ENCODE assay signal across 10 cellular contexts in the genomic region with DNA sequence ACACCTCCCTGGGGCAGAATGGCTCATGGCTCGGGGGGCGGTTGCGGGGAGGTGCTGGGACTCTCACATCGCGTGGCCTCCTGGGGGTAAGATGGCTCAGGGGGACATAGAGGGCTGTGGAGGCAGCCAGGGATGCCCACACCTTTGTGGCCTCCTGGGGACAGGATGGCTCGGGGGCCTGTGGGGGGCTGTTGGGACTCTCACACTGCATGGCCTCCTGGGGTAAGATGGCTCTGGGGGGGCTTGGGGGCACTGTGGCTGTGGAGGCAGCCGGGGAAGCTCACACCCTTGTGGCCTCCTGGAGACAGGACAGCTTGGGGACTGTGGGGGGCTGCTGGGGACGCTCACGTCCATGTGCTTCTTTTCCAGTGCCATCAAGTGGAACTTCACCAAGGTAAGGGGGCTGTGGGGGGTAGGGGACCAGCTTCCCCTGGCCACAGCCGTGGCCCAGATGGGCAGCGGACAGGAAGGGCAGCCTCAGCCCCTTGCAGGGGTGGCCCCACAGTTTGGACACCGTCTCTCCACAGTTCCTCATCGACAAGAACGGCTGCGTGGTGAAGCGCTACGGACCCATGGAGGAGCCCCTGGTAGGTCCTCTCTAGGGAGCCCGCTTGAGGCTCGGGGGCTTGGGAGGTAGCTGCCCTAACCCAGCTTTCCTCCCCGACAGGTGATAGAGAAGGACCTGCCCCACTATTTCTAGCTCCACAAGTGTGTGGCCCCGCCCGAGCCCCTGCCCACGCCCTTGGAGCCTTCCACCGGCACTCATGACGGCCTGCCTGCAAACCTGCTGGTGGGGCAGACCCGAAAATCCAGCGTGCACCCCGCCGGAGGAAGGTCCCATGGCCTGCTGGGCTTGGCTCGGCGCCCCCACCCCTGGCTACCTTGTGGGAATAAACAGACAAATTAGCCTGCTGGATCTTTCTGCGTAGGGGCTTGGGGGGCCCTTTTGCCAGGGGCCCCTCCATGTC. TPM values are rescaled to one million over a fixed set of nuclear protein-coding genes. Genes with fewer than 3 reads are reported as not detected.
DNase-seq lines count a peak whose midpoint lies in the region; ATAC-seq and TF ChIP-seq lines count a peak whose summit lies in the region.
"Had no signal": no experiment of that assay in that cellular context is flagged by ENCODE, and none has a peak within 500 bp of the region (broad histone marks: within the 10 kb centered on the region; RNA-seq: fewer than 3 reads in every experiment).

No MANE protein-coding gene starts in this region.

- H3K9me3 ChIP-seq in hepatocyte (ENCODE audit: low read depth) (no peaks in the 10 kb centered on the region), tibial nerve (no peaks in the 10 kb centered on the region)

- TF ChIP-seq CTCF in hepatocyte (IDR thresholded peaks at IDR 0.05; ENCODE audit: poor library complexity) (no peak), tibial nerve (IDR thresholded peaks at IDR 0.05) (peak in 1 of 5 experiments; percentile 22)

- ATAC-seq in activated naive CD8-positive, alpha-beta T cell treated with anti-CD3 and anti-CD28 coated beads, Interleukin-2, amount 50 U/mL, for 24 hours, result no peak
- ATAC-seq: left colon had no signal

- no peaks in the 10 kb centered on the region for H3K9me3 Mint-ChIP-seq in activated naive CD8-positive, alpha-beta T cell (ENCODE audit: low read depth)
- H3K9me3 Mint-ChIP-seq in activated naive CD8-positive, alpha-beta T cell treated with anti-CD3 and anti-CD28 coated beads, Interleukin-2, amount 50 U/mL, for 24 hours, result no peaks in the 10 kb centered on the region
- no peaks in the 10 kb centered on the region for H3K9me3 Mint-ChIP-seq in activated T-helper 2 cell treated with anti-CD3 and anti-CD28 coated beads, Interferon-gamma antibody, Interleukin-2, Interleukin-4, amounts not matched to agents 10 μg/mL and 5 μg/mL and 100 μg/mL, durations not matched to agents 14 hours and 24 hours and 36 hours

- H3K27me3 Mint-ChIP-seq in activated naive CD8-positive, alpha-beta T cell, result no peaks in the 10 kb centered on the region
- H3K27me3 Mint-ChIP-seq in activated naive CD8-positive, alpha-beta T cell treated with anti-CD3 and anti-CD28 coated beads, Interleukin-2, amount 50 U/mL, for 24 hours, result no peaks in the 10 kb centered on the region
- no peaks in the 10 kb centered on the region for H3K27me3 Mint-ChIP-seq in activated T-helper 2 cell treated with anti-CD3 and anti-CD28 coated beads, Interferon-gamma antibody, Interleukin-2, Interleukin-4, amounts not matched to agents 10 μg/mL and 5 μg/mL and 100 μg/mL, durations not matched to agents 14 hours and 24 hours and 36 hours (ENCODE audit: low read depth)

- H3K4me1 Mint-ChIP-seq in activated naive CD8-positive, alpha-beta T cell (ENCODE audit: low read depth), result peaks cover 24% of the 10 kb centered on the region
- peaks cover 25% of the 10 kb centered on the region for H3K4me1 Mint-ChIP-seq in activated naive CD8-positive, alpha-beta T cell treated with anti-CD3 and anti-CD28 coated beads, Interleukin-2, amount 50 U/mL, for 24 hours
- H3K4me1 Mint-ChIP-seq in activated T-helper 2 cell treated with anti-CD3 and anti-CD28 coated beads, Interferon-gamma antibody, Interleukin-2, Interleukin-4, amounts not matched to agents 10 μg/mL and 5 μg/mL and 100 μg/mL, durations not matched to agents 14 hours and 24 hours and 36 hours (ENCODE audit: low read depth), result peaks cover 21% of the 10 kb centered on the region

- H2AFZ ChIP-seq in hepatocyte, result no peak overlapping the region

- DNase-seq in activated naive CD8-positive, alpha-beta T cell treated with anti-CD3 and anti-CD28 coated beads, Interleukin-2, amount 50 U/mL, for 24 hours, result no peak
- DNase-seq in activated T-helper 2 cell treated with anti-CD3 and anti-CD28 coated beads, Interferon-gamma antibody, Interleukin-2, Interleukin-4, amounts not matched to agents 10 μg/mL and 5 μg/mL and 100 μg/mL, durations not matched to agents 14 hours and 24 hours and 36 hours (ENCODE audit: low spot score), result no peak
- DNase-seq in hepatocyte (ENCODE audit: low spot score) (no peak), tibial nerve (ENCODE audit: low spot score in 2 of 2) (no peak), ureter (ENCODE audit: low spot score) (no peak), AG08396 (ENCODE audit: low spot score) (no peak), cerebellar cortex (ENCODE audit: low spot score) (no peak)
- DNase-seq: left colon, NCI-H2029 had no signal

- H4K20me1 ChIP-seq in hepatocyte (ENCODE audit: insufficient read depth, poor library complexity, severe bottlenecking), result peaks cover 19% of the 10 kb centered on the region

- no peak for TF ChIP-seq EP300 in tibial nerve (IDR thresholded peaks at IDR 0.05)

- 93% methylated on average over 31 of the region's 32 CpGs for WGBS in hepatocyte (ENCODE audit: low lambda C conversion rate, missing lambda C conversion rate)
- 84 to 90% methylated on average over 26 to 27 of the region's 32 CpGs for WGBS in tibial nerve, 2 donors

- H3K27ac Mint-ChIP-seq in activated naive CD8-positive, alpha-beta T cell, result no peak overlapping the region
- H3K27ac Mint-ChIP-seq in activated naive CD8-positive, alpha-beta T cell treated with anti-CD3 and anti-CD28 coated beads, Interleukin-2, amount 50 U/mL, for 24 hours, result no peak overlapping the region
- H3K27ac Mint-ChIP-seq in activated T-helper 2 cell treated with anti-CD3 and anti-CD28 coated beads, Interferon-gamma antibody, Interleukin-2, Interleukin-4, amounts not matched to agents 10 μg/mL and 5 μg/mL and 100 μg/mL, durations not matched to agents 14 hours and 24 hours and 36 hours, result no peak overlapping the region

- H3K4me3 Mint-ChIP-seq in activated naive CD8-positive, alpha-beta T cell, result peak overlapping the region; percentile 40
- H3K4me3 Mint-ChIP-seq in activated naive CD8-positive, alpha-beta T cell treated with anti-CD3 and anti-CD28 coated beads, Interleukin-2, amount 50 U/mL, for 24 hours, result no peak overlapping the region
- H3K4me3 Mint-ChIP-seq in activated T-helper 2 cell treated with anti-CD3 and anti-CD28 coated beads, Interferon-gamma antibody, Interleukin-2, Interleukin-4, amounts not matched to agents 10 μg/mL and 5 μg/mL and 100 μg/mL, durations not matched to agents 14 hours and 24 hours and 36 hours (ENCODE audit: low read depth), result peak overlapping the region; percentile 61

- H3K4me2 ChIP-seq in hepatocyte, result peak overlapping the region; percentile 95

- H3K79me2 ChIP-seq in hepatocyte, result peaks cover 24% of the 10 kb centered on the region

- no peaks in the 10 kb centered on the region for H3K27me3 ChIP-seq in hepatocyte
- no peaks in the 10 kb centered on the region for H3K27me3 ChIP-seq in tibial nerve

- H3K9me2 ChIP-seq in hepatocyte (replicated peaks; ENCODE audit: insufficient read depth), result no peaks in the 10 kb centered on the region

- H3K36me3 ChIP-seq in hepatocyte (replicated peaks; ENCODE audit: insufficient read depth, low read depth), result no peaks in the 10 kb centered on the region
- peaks cover 3 to 54% (median 14%) of the 10 kb centered on the region in 3 donors for H3K36me3 ChIP-seq in tibial nerve

- no peak overlapping the region for H3K4me3 ChIP-seq in hepatocyte
- peak overlapping the region in 1 of 4 donors; percentile 61 for H3K4me3 ChIP-seq in tibial nerve

- TF ChIP-seq POLR2A in tibial nerve (IDR thresholded peaks at IDR 0.05), result no peak

- H3K36me3 Mint-ChIP-seq in activated naive CD8-positive, alpha-beta T cell, result no peaks in the 10 kb centered on the region
- H3K36me3 Mint-ChIP-seq in activated naive CD8-positive, alpha-beta T cell treated with anti-CD3 and anti-CD28 coated beads, Interleukin-2, amount 50 U/mL, for 24 hours (ENCODE audit: low read depth), result peaks cover 2% of the 10 kb centered on the region
- peaks cover 24% of the 10 kb centered on the region for H3K36me3 Mint-ChIP-seq in activated T-helper 2 cell treated with anti-CD3 and anti-CD28 coated beads, Interferon-gamma antibody, Interleukin-2, Interleukin-4, amounts not matched to agents 10 μg/mL and 5 μg/mL and 100 μg/mL, durations not matched to agents 14 hours and 24 hours and 36 hours (ENCODE audit: low read depth)

- intact Hi-C loops in activated T-helper 2 cell treated with anti-CD3 and anti-CD28 coated beads, Interferon-gamma antibody, Interleukin-2, Interleukin-4, amounts not matched to agents 10 μg/mL and 5 μg/mL and 100 μg/mL, durations not matched to agents 14 hours and 24 hours and 36 hours (cut with micrococcal nuclease), result no loop called here

- H3K4me1 ChIP-seq in hepatocyte (ENCODE audit: insufficient read depth), result peaks cover 30% of the 10 kb centered on the region
- peaks cover 0 to 58% (median 36%) of the 10 kb centered on the region in 4 donors for H3K4me1 ChIP-seq in tibial nerve

- H3K27ac ChIP-seq in hepatocyte (peak overlapping the region; percentile 99), tibial nerve (peak overlapping the region in 3 of 4 donors; percentile 91 to 99 (median 99))

RNA-seq across cellular contexts. Expression of gene GPX4, which starts 2.4 kb away (rescaled TPM):
- total RNA-seq in activated T-helper 2 cell treated with anti-CD3 and anti-CD28 coated beads, Interferon-gamma antibody, Interleukin-2, Interleukin-4, amounts not matched to agents 10 μg/mL and 5 μg/mL and 100 μg/mL, durations not matched to agents 14 hours and 24 hours and 36 hours, result 257 TPM in 2 replicates
- total RNA-seq in hepatocyte (524 and 539 TPM in 2 replicates), tibial nerve (100 to 1,000 TPM; 337 to 518 (median 493) TPM), ureter (213 TPM)
- polyA plus RNA-seq in hepatocyte, result 729 and 735 TPM in 2 replicates

RNA-seq across cellular contexts. Expression of gene POLR2E, which starts 11.0 kb away (rescaled TPM):
- total RNA-seq in activated T-helper 2 cell treated with anti-CD3 and anti-CD28 coated beads, Interferon-gamma antibody, Interleukin-2, Interleukin-4, amounts not matched to agents 10 μg/mL and 5 μg/mL and 100 μg/mL, durations not matched to agents 14 hours and 24 hours and 36 hours, result 260 and 272 TPM in 2 replicates
- total RNA-seq in hepatocyte (126 and 170 TPM in 2 replicates), tibial nerve (100 to 1,000 TPM in 3 of 4 donors, 10 to 100 TPM in 1; 81.6 to 136 (median 121) TPM), ureter (138 TPM)
- polyA plus RNA-seq in hepatocyte, result 326 and 328 TPM in 2 replicates

RNA-seq across cellular contexts. Expression of gene ARHGAP45, which starts 39.2 kb away (rescaled TPM):
- 158 TPM in 2 replicates for total RNA-seq in activated T-helper 2 cell treated with anti-CD3 and anti-CD28 coated beads, Interferon-gamma antibody, Interleukin-2, Interleukin-4, amounts not matched to agents 10 μg/mL and 5 μg/mL and 100 μg/mL, durations not matched to agents 14 hours and 24 hours and 36 hours
- total RNA-seq in hepatocyte, result 11.0 and 12.9 TPM in 2 replicates
- polyA plus RNA-seq in hepatocyte, result 16.0 and 18.3 TPM in 2 replicates
- 10 to 100 TPM; 28.4 to 66.9 (median 38.6) TPM for total RNA-seq in tibial nerve
- total RNA-seq in ureter, result 20.7 TPM
